8 cellular contexts compared by ENCODE assay signal in genomic region chr11:3905080-3905953, GRCh38. TPM values are rescaled to one million over a fixed set of nuclear protein-coding genes. Genes with fewer than 3 reads are reported as not detected.
DNase-seq lines count a peak whose midpoint lies in the region; ATAC-seq and TF ChIP-seq lines count a peak whose summit lies in the region.

No MANE protein-coding gene starts in this region.

- no peaks in the 10 kb centered on the region for H3K27me3 Mint-ChIP-seq in activated CD8-positive, alpha-beta T cell treated with anti-CD3 and anti-CD28 coated beads for 36 hours

- POLR2A ChIA-PET in activated CD8-positive, alpha-beta T cell treated with anti-CD3 and anti-CD28 coated beads for 36 hours (lab: Charles Lee) = interaction anchor here (0.8 to 1.4 kb wide), 4 partner anchors 8 to 50 kb away, joined by 3 to 7 read pairs (median 3); partner anchors contain the start of gene STIM1

- H3K36me3 ChIP-seq in gastrocnemius medialis = no peaks in the 10 kb centered on the region

- H3K9me3 Mint-ChIP-seq in activated CD8-positive, alpha-beta T cell treated with anti-CD3 and anti-CD28 coated beads for 36 hours = no peaks in the 10 kb centered on the region

- intact Hi-C loops in activated CD8-positive, alpha-beta T cell treated with anti-CD3 and anti-CD28 coated beads for 36 hours (cut with micrococcal nuclease) = no loop called here
- intact Hi-C loops in gastrocnemius medialis (cut with DNase I; ENCODE audit: low total_unique reads) = loop anchor here (2.0 kb wide), 1 partner anchor 43 kb away; no protein-coding TSS in a partner anchor

- no peak overlapping the region for H3K4me3 Mint-ChIP-seq in activated CD8-positive, alpha-beta T cell treated with anti-CD3 and anti-CD28 coated beads for 36 hours

- TF ChIP-seq CTCF in AG09319 (IDR thresholded peaks at IDR 0.05; ENCODE audit: low read depth, low read length) (no peak), gastrocnemius medialis (IDR thresholded peaks at IDR 0.05 in 4 of 5, conservative IDR thresholded peaks at IDR 0.05 in 1 of 5) (no peak)
- TF ChIP-seq CTCF in activated CD8-positive, alpha-beta T cell treated with anti-CD3 and anti-CD28 coated beads for 36 hours (IDR thresholded peaks at IDR 0.05) = no peak

- H3K27me3 ChIP-seq in gastrocnemius medialis = no peaks in the 10 kb centered on the region

- peaks cover 77% of the 10 kb centered on the region for H3K4me1 Mint-ChIP-seq in activated CD8-positive, alpha-beta T cell treated with anti-CD3 and anti-CD28 coated beads for 36 hours (ENCODE audit: low read depth)

- DNase-seq in AG09319 (ENCODE audit: extremely low read depth, low read depth) (peak; percentile 44), HuH-7 (ENCODE audit: low spot score) (peak; percentile 68), erythroblast (lab: John Stamatoyannopoulos, UW) (peak; percentile 18 to 61), gastrocnemius medialis (peak; percentile 12 to 43), OCI-M2 (lab: John Stamatoyannopoulos, UW; ENCODE audit: unreplicated experiment) (no peak), NCI-H1417 treated with DMSO at 0.1 percent for 48 hours (lab: John Stamatoyannopoulos, UW) (no peak)
- peak; percentile 83 for DNase-seq in activated CD8-positive, alpha-beta T cell treated with anti-CD3 and anti-CD28 coated beads for 36 hours

- no peak overlapping the region for H3K4me3 ChIP-seq in gastrocnemius medialis

- H3K9me3 ChIP-seq in gastrocnemius medialis = no peaks in the 10 kb centered on the region

- ATAC-seq in GM21381 (IDR thresholded peaks at IDR 0.05; ENCODE audit: unreplicated experiment) = peak; percentile 89
- ATAC-seq in activated CD8-positive, alpha-beta T cell treated with anti-CD3 and anti-CD28 coated beads for 36 hours = peak; percentile 97
- ATAC-seq in gastrocnemius medialis = peak; percentile 53 to 64

- TF ChIP-seq POLR2A in erythroblast (IDR thresholded peaks at IDR 0.05; ENCODE audit: low read length) (no peak), gastrocnemius medialis (IDR thresholded peaks at IDR 0.05) (no peak)

- H3K27ac Mint-ChIP-seq in activated CD8-positive, alpha-beta T cell treated with anti-CD3 and anti-CD28 coated beads for 36 hours = peak overlapping the region; percentile 74

- peak overlapping the region; percentile 71 to 84 (median 78) for H3K27ac ChIP-seq in gastrocnemius medialis

- H3K4me1 ChIP-seq in gastrocnemius medialis = peaks cover 72 to 85% of the 10 kb centered on the region in 2 donors

- in situ Hi-C loops in gastrocnemius medialis (cut with MboI; ENCODE audit: low sequenced_read_pairs in 4 of 4) = no loop called here

- no peaks in the 10 kb centered on the region for H3K36me3 Mint-ChIP-seq in activated CD8-positive, alpha-beta T cell treated with anti-CD3 and anti-CD28 coated beads for 36 hours (ENCODE audit: low read depth)

- CTCF ChIA-PET in activated CD8-positive, alpha-beta T cell treated with anti-CD3 and anti-CD28 coated beads for 36 hours (lab: Charles Lee) = interaction anchor here (0.7 to 5.1 kb wide), 10 partner anchors 8 to 167 kb away, joined by 3 to 41 read pairs (median 3); partner anchors contain the start of gene STIM1

RNA-seq across cellular contexts. Expression of gene STIM1, which starts 49.9 kb away (rescaled TPM):
- 10 to 100 TPM; 60.8 to 61.4 TPM for total RNA-seq in activated CD8-positive, alpha-beta T cell treated with anti-CD3 and anti-CD28 coated beads for 36 hours
- total RNA-seq in gastrocnemius medialis = 100 to 1,000 TPM in 1 of 4 donors, 10 to 100 TPM in 3; 45.9 to 132 (median 87.3) TPM

Comparison
In these comparisons a context has a peak if more than half of its experiments do, and no peak if none do; other contexts are left out.
1. DNase-seq: peak in AG09319 (single experiment), HuH-7 (single experiment), activated CD8-positive, alpha-beta T cell treated with anti-CD3 and anti-CD28 coated beads for 36 hours (single experiment), erythroblast (2 of 2) and gastrocnemius medialis (2 of 2); none in OCI-M2 (single experiment) and NCI-H1417 treated with DMSO at 0.1 percent for 48 hours (single experiment).
2. Peak in every context shown above with its lines, with median percentiles within 50 percentile points of each other: ATAC-seq.